In the genomic region with DNA sequence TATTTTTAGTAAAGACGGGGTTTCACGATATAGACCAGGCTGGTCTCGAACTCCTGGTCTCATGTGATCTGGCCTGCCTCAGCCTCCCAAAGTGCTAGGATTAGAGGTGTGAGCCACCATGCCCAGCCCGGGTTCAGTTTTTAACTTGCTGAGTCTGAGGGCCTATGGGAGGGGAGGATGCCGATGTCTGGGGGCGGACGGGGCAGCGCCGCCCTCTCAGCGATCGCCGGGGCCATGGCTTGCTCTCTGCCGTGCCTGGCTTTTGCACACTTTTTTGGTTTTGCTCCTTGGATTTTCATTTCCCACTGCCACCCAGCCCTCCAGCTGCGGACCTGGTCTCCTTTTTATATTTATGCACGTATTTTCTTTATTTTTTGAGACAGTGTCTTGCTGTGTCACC, we compare ENCODE assay signal across 31 cellular contexts. TPM values are rescaled to one million over a fixed set of nuclear protein-coding genes. Genes with fewer than 3 reads are reported as not detected.
"Had no signal": no experiment of that assay in that cellular context is flagged by ENCODE, and none has a peak within 500 bp of the region (broad histone marks: within the 10 kb centered on the region; RNA-seq: fewer than 3 reads in every experiment).

No MANE protein-coding gene starts in this region.

- H3K27me3 ChIP-seq: colonic mucosa, foreskin keratinocyte had no signal

- H3K4me3 Mint-ChIP-seq: dendritic cell treated with granulocyte-macrophage colony-stimulating factor and Interleukin-4, amounts not matched to agents 40 ng/mL and 50 ng/mL, for 4 days; effector memory CD8-positive, alpha-beta T cell; endodermal cell had no signal

- DNase-seq: colonic mucosa; cortex of kidney; dermis blood vessel endothelial cell; dorsolateral prefrontal cortex; effector CD4-positive, alpha-beta T cell; effector CD8-positive, alpha-beta T cell; effector memory CD4-positive, alpha-beta T cell; effector memory CD8-positive, alpha-beta T cell; endodermal cell; erythroblast; esophagus squamous epithelium; foreskin fibroblast; foreskin keratinocyte; foreskin melanocyte; gastrocnemius medialis; glutamatergic neuron; head of caudate nucleus; heart left ventricle; heart right ventricle had no signal

- H3K27ac Mint-ChIP-seq: dendritic cell treated with granulocyte-macrophage colony-stimulating factor and Interleukin-4, amounts not matched to agents 40 ng/mL and 50 ng/mL, for 4 days; effector memory CD8-positive, alpha-beta T cell; endodermal cell had no signal

- H3K4me1 ChIP-seq: colonic mucosa, esophagus muscularis mucosa, foreskin keratinocyte, gastrocnemius medialis, gastroesophageal sphincter, heart left ventricle, heart right ventricle had no signal

- H3K9me3 ChIP-seq: colonic mucosa, esophagus muscularis mucosa, esophagus squamous epithelium, gastrocnemius medialis, gastroesophageal sphincter, heart left ventricle, heart right ventricle had no signal

- H3K9me3 Mint-ChIP-seq: dendritic cell treated with granulocyte-macrophage colony-stimulating factor and Interleukin-4, amounts not matched to agents 40 ng/mL and 50 ng/mL, for 4 days; effector memory CD8-positive, alpha-beta T cell had no signal

- H3K27ac ChIP-seq: colonic mucosa, coronary artery, dorsolateral prefrontal cortex, epithelial cell of prostate, esophagus muscularis mucosa, esophagus squamous epithelium, foreskin keratinocyte, gastrocnemius medialis, gastroesophageal sphincter, heart left ventricle, heart right ventricle had no signal

- H3K36me3 ChIP-seq: colonic mucosa, esophagus muscularis mucosa, esophagus squamous epithelium, gastrocnemius medialis, gastroesophageal sphincter, heart left ventricle, heart right ventricle had no signal

- H3K4me3 ChIP-seq: colonic mucosa, coronary artery, dorsolateral prefrontal cortex, esophagus muscularis mucosa, esophagus squamous epithelium, gastrocnemius medialis, gastroesophageal sphincter, heart left ventricle, heart right ventricle had no signal

RNA-seq across cellular contexts. Expression of a gene that starts 15.2 kb away (rescaled TPM):
- total RNA-seq: dermis blood vessel endothelial cell, dermis microvascular lymphatic vessel endothelial cell, endothelial cell of umbilical vein, epithelial cell of proximal tubule, esophagus mucosa, esophagus muscularis mucosa, esophagus squamous epithelium, fibroblast of lung, fibroblast of villous mesenchyme, foreskin keratinocyte, gastrocnemius medialis, gastroesophageal sphincter, glomerular endothelial cell had no signal
